Comparison of ENCODE assay signal across 2 cellular contexts in the genomic region with DNA sequence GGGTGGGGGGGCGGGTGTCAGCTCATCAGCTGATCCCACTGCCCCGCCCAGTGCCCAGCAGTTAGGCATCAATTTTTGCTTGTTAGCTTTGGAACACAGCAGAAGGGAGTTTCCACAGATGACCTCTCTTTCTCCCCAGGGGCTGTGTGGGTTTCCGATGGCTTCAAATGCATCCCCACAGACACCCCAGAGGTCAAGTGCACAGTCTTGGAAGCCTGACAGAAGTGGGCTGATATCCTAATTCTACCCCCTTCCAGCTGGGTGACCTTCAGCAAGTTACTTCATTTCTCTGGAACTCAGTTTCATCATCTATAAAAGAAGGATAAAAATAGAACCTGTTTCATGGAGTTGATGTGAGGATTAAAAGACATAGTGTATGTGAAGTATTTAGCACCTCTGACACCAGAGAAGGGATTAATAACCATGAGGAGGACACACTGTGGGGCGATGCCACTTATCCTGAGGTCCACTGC.
TF ChIP-seq lines count a peak whose summit lies in the region.

No MANE protein-coding gene starts in this region.

TF ChIP-seq in liver, 16 proteins besides CTCF, POLR2A, EP300 and RAD21 (continued from another document):
- TF ChIP-seq, protein P1, sequence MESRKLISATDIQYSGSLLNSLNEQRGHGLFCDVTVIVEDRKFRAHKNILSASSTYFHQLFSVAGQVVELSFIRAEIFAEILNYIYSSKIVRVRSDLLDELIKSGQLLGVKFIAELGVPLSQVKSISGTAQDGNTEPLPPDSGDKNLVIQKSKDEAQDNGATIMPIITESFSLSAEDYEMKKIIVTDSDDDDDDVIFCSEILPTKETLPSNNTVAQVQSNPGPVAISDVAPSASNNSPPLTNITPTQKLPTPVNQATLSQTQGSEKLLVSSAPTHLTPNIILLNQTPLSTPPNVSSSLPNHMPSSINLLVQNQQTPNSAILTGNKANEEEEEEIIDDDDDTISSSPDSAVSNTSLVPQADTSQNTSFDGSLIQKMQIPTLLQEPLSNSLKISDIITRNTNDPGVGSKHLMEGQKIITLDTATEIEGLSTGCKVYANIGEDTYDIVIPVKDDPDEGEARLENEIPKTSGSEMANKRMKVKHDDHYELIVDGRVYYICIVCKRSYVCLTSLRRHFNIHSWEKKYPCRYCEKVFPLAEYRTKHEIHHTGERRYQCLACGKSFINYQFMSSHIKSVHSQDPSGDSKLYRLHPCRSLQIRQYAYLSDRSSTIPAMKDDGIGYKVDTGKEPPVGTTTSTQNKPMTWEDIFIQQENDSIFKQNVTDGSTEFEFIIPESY (IDR thresholded peaks at IDR 0.05): peak; percentile 19
- TF ChIP-seq SP1 (IDR thresholded peaks at IDR 0.05) (peak; percentile 37), FOXA1 (IDR thresholded peaks at IDR 0.05) (no peak), NR2F2 (IDR thresholded peaks at IDR 0.05) (no peak), JUND (IDR thresholded peaks at IDR 0.05) (peak in 1 of 2 donors; percentile 26), HNF4A (conservative IDR thresholded peaks at IDR 0.05) (peak; percentile 28 to 37), HNF4G (IDR thresholded peaks at IDR 0.05) (no peak), YY1 (IDR thresholded peaks at IDR 0.05) (peak; percentile 5), FOXA2 (IDR thresholded peaks at IDR 0.05) (no peak), EGR1 (IDR thresholded peaks at IDR 0.05; ENCODE audit: low read depth in 2 of 2) (no peak), GABPA (IDR thresholded peaks at IDR 0.05 in 1 of 2, conservative IDR thresholded peaks at IDR 0.05 in 1 of 2) (no peak), TAF1 (conservative IDR thresholded peaks at IDR 0.05) (no peak)
- TF ChIP-seq, protein P2, sequence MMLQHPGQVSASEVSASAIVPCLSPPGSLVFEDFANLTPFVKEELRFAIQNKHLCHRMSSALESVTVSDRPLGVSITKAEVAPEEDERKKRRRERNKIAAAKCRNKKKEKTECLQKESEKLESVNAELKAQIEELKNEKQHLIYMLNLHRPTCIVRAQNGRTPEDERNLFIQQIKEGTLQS (IDR thresholded peaks at IDR 0.05): peak; percentile 63
- TF ChIP-seq, protein P3, sequence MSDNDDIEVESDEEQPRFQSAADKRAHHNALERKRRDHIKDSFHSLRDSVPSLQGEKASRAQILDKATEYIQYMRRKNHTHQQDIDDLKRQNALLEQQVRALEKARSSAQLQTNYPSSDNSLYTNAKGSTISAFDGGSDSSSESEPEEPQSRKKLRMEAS (IDR thresholded peaks at IDR 0.05): no peak

TF ChIP-seq in HepG2, 621 proteins besides CTCF, POLR2A, EP300 and RAD21 (continued from another document):
- TF ChIP-seq, protein P4, sequence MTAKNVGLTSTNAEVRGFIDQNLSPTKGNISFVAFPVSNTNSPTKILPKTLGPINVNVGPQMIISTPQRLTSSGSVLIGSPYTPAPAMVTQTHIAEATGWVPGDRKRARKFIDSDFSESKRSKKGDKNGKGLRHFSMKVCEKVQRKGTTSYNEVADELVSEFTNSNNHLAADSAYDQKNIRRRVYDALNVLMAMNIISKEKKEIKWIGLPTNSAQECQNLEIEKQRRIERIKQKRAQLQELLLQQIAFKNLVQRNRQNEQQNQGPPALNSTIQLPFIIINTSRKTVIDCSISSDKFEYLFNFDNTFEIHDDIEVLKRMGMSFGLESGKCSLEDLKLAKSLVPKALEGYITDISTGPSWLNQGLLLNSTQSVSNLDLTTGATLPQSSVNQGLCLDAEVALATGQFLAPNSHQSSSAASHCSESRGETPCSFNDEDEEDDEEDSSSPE (CRISPR knock-in tag; IDR thresholded peaks at IDR 0.05): no peak
- TF ChIP-seq ZNF747 (CRISPR knock-in tag; IDR thresholded peaks at IDR 0.05; ENCODE audit: borderline replicate concordance) (no peak), NFKBIZ (CRISPR knock-in tag; IDR thresholded peaks at IDR 0.05) (no peak), MIER3 (CRISPR knock-in tag; IDR thresholded peaks at IDR 0.05; ENCODE audit: borderline replicate concordance) (no peak), ZNF615 (CRISPR knock-in tag; IDR thresholded peaks at IDR 0.05; ENCODE audit: borderline replicate concordance) (no peak), FOXK1 (CRISPR knock-in tag; IDR thresholded peaks at IDR 0.05; ENCODE audit: borderline replicate concordance, low read depth) (no peak), MTF2 (CRISPR knock-in tag; IDR thresholded peaks at IDR 0.05; ENCODE audit: borderline replicate concordance) (no peak), KDM4B (CRISPR knock-in tag; IDR thresholded peaks at IDR 0.05) (no peak), YEATS2 (CRISPR knock-in tag; IDR thresholded peaks at IDR 0.05; ENCODE audit: borderline replicate concordance) (no peak)
- TF ChIP-seq, protein P5, sequence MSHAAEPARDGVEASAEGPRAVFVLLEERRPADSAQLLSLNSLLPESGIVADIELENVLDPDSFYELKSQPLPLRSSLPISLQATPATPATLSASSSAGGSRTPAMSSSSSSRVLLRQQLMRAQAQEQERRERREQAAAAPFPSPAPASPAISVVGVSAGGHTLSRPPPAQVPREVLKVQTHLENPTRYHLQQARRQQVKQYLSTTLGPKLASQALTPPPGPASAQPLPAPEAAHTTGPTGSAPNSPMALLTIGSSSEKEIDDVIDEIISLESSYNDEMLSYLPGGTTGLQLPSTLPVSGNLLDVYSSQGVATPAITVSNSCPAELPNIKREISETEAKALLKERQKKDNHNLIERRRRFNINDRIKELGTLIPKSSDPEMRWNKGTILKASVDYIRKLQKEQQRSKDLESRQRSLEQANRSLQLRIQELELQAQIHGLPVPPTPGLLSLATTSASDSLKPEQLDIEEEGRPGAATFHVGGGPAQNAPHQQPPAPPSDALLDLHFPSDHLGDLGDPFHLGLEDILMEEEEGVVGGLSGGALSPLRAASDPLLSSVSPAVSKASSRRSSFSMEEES (CRISPR knock-in tag; IDR thresholded peaks at IDR 0.05): no peak
- TF ChIP-seq, protein P6, sequence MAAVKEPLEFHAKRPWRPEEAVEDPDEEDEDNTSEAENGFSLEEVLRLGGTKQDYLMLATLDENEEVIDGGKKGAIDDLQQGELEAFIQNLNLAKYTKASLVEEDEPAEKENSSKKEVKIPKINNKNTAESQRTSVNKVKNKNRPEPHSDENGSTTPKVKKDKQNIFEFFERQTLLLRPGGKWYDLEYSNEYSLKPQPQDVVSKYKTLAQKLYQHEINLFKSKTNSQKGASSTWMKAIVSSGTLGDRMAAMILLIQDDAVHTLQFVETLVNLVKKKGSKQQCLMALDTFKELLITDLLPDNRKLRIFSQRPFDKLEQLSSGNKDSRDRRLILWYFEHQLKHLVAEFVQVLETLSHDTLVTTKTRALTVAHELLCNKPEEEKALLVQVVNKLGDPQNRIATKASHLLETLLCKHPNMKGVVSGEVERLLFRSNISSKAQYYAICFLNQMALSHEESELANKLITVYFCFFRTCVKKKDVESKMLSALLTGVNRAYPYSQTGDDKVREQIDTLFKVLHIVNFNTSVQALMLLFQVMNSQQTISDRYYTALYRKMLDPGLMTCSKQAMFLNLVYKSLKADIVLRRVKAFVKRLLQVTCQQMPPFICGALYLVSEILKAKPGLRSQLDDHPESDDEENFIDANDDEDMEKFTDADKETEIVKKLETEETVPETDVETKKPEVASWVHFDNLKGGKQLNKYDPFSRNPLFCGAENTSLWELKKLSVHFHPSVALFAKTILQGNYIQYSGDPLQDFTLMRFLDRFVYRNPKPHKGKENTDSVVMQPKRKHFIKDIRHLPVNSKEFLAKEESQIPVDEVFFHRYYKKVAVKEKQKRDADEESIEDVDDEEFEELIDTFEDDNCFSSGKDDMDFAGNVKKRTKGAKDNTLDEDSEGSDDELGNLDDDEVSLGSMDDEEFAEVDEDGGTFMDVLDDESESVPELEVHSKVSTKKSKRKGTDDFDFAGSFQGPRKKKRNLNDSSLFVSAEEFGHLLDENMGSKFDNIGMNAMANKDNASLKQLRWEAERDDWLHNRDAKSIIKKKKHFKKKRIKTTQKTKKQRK (IDR thresholded peaks at IDR 0.05; ENCODE audit: low read length): no peak
- TF ChIP-seq, protein P7, sequence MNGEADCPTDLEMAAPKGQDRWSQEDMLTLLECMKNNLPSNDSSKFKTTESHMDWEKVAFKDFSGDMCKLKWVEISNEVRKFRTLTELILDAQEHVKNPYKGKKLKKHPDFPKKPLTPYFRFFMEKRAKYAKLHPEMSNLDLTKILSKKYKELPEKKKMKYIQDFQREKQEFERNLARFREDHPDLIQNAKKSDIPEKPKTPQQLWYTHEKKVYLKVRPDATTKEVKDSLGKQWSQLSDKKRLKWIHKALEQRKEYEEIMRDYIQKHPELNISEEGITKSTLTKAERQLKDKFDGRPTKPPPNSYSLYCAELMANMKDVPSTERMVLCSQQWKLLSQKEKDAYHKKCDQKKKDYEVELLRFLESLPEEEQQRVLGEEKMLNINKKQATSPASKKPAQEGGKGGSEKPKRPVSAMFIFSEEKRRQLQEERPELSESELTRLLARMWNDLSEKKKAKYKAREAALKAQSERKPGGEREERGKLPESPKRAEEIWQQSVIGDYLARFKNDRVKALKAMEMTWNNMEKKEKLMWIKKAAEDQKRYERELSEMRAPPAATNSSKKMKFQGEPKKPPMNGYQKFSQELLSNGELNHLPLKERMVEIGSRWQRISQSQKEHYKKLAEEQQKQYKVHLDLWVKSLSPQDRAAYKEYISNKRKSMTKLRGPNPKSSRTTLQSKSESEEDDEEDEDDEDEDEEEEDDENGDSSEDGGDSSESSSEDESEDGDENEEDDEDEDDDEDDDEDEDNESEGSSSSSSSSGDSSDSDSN (CRISPR knock-in tag; IDR thresholded peaks at IDR 0.05): no peak
- TF ChIP-seq, protein P8, sequence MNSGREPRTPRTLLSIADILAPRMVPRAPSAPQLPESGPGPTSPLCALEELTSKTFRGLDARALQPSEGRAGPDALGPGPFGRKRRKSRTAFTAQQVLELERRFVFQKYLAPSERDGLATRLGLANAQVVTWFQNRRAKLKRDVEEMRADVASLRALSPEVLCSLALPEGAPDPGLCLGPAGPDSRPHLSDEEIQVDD (CRISPR knock-in tag; IDR thresholded peaks at IDR 0.05; ENCODE audit: borderline replicate concordance): no peak
- TF ChIP-seq, protein P9, sequence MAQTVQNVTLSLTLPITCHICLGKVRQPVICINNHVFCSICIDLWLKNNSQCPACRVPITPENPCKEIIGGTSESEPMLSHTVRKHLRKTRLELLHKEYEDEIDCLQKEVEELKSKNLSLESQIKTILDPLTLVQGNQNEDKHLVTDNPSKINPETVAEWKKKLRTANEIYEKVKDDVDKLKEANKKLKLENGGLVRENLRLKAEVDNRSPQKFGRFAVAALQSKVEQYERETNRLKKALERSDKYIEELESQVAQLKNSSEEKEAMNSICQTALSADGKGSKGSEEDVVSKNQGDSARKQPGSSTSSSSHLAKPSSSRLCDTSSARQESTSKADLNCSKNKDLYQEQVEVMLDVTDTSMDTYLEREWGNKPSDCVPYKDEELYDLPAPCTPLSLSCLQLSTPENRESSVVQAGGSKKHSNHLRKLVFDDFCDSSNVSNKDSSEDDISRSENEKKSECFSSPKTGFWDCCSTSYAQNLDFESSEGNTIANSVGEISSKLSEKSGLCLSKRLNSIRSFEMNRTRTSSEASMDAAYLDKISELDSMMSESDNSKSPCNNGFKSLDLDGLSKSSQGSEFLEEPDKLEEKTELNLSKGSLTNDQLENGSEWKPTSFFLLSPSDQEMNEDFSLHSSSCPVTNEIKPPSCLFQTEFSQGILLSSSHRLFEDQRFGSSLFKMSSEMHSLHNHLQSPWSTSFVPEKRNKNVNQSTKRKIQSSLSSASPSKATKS (CRISPR knock-in tag; IDR thresholded peaks at IDR 0.05): no peak
